ENCODE assay signal across 19 cellular contexts in the genomic region with DNA sequence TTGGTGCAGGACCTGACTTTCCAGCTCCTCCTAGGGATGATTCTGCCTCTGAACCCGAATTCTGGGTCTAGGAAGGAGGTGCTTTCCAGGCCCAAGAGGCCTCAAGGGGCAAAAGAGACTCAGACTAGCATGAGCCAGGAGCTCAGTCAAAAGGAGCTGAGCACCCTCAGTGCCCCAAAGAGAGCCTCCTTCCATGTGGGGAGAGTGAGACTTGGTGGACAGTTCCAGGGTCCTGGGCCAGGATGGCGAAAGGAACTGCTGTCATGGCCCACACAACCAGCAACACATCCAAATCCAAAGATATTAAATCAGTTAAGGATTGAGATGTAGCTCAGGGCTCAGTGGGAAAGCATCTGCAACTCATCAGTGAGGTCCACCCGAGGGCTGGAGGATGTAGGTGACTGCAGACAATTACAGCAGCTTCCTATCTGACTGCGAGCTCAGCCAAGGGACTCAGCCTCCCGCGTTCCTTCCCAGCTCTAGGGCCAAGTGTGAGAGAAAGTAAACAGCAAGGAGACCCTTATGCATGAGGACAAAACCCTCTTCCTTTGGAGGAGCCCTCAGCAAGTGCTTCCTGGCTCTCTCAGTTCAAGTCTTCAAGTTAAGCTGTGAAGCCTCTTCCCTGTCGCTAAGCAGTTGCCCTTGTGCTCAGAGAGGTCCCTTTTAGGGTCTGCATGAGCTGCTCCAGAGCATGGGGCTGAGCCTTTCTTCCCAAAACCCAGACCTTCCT. TPM values are rescaled to one million over a fixed set of nuclear protein-coding genes. Genes with fewer than 3 reads are reported as not detected.
DNase-seq lines count a peak whose midpoint lies in the region; ATAC-seq and TF ChIP-seq lines count a peak whose summit lies in the region.
"Had no signal": no experiment of that assay in that cellular context is flagged by ENCODE, and none has a peak within 500 bp of the region (broad histone marks: within the 10 kb centered on the region; RNA-seq: fewer than 3 reads in every experiment).

No MANE protein-coding gene starts in this region.

- no peaks in the 10 kb centered on the region for H3K9me3 ChIP-seq in lower lobe of right lung
- H3K9me3 ChIP-seq: MG63, SJCRH30 had no signal

- intact Hi-C loops in sciatic nerve (cut with DNase I) (no loop called here), lower lobe of right lung (cut with DNase I) (no loop called here)

- TF ChIP-seq CTCF in GM13977 (IDR thresholded peaks at IDR 0.05; ENCODE audit: extremely low read depth, insufficient read depth, missing control alignments) (no peak), lower lobe of right lung (IDR thresholded peaks at IDR 0.05) (no peak)

- no peaks in the 10 kb centered on the region for H3K27me3 ChIP-seq in lower lobe of right lung (ENCODE audit: low read depth)
- H3K27me3 ChIP-seq: MG63 had no signal

- ATAC-seq in sciatic nerve (no peak), GM18907 (IDR thresholded peaks at IDR 0.05; ENCODE audit: unreplicated experiment) (no peak), lower lobe of right lung (no peak)
- ATAC-seq: HCT116 had no signal

- H3K36me3 ChIP-seq in lower lobe of right lung: peaks cover 3% of the 10 kb centered on the region
- H3K36me3 ChIP-seq: MG63, SJCRH30 had no signal

- H3K4me1 ChIP-seq in lower lobe of right lung: no peaks in the 10 kb centered on the region
- H3K4me1 ChIP-seq: SJCRH30 had no signal

- in situ Hi-C loops in GM13977 (cut with MboI; ENCODE audit: low pct_unique_long_range_greater_than_20kb, low sequenced_read_pairs, unreplicated experiment): no loop called here

- no peak overlapping the region for H3K4me3 ChIP-seq in lower lobe of right lung
- H3K4me3 ChIP-seq: GM23248, MG63, SJCRH30 had no signal

- DNase-seq in activated CD8-positive, alpha-beta memory T cell treated with anti-CD3 and anti-CD28 coated beads for 24 hours: peak; percentile 21
- no peak for DNase-seq in activated CD8-positive, alpha-beta memory T cell treated with anti-CD3 and anti-CD28 coated beads, Interleukin-2, amount 50 U/mL, for 4 hours
- DNase-seq in GM13977 (ENCODE audit: low spot score): peak; percentile 11
- DNase-seq in left kidney (ENCODE audit: low read depth, low spot score): peak; percentile 17
- peak; percentile 39 for DNase-seq in sciatic nerve (ENCODE audit: low spot score)
- DNase-seq in lower lobe of right lung: no peak
- DNase-seq in NCI-H128 (lab: John Stamatoyannopoulos, UW; ENCODE audit: unreplicated experiment): no peak
- DNase-seq: GM23248, Kasumi-1, MG63, NCI-H1048, NCI-H1436 treated with DMSO at 0.1 percent for 48 hours, NCI-H2029, NCI-H345, NCI-H524 treated with DMSO at 0.1 percent for 48 hours, SJCRH30 had no signal

- H3K27ac ChIP-seq in lower lobe of right lung: no peak overlapping the region
- H3K27ac ChIP-seq: 22Rv1, GM23248, SJCRH30 had no signal

RNA-seq across cellular contexts. Expression of a gene that starts 35.7 kb away (rescaled TPM):
- total RNA-seq in sciatic nerve (127 TPM), lower lobe of right lung (104 TPM)

Comparison
In these comparisons a context has a peak if more than half of its experiments do, and no peak if none do; other contexts are left out.
1. DNase-seq: peak in activated CD8-positive, alpha-beta memory T cell treated with anti-CD3 and anti-CD28 coated beads for 24 hours (single experiment), GM13977 (single experiment), left kidney (single experiment) and sciatic nerve (single experiment); none in activated CD8-positive, alpha-beta memory T cell treated with anti-CD3 and anti-CD28 coated beads, Interleukin-2, amount 50 U/mL, for 4 hours (single experiment), lower lobe of right lung (single experiment) and NCI-H128 (single experiment).